In the genomic region with DNA sequence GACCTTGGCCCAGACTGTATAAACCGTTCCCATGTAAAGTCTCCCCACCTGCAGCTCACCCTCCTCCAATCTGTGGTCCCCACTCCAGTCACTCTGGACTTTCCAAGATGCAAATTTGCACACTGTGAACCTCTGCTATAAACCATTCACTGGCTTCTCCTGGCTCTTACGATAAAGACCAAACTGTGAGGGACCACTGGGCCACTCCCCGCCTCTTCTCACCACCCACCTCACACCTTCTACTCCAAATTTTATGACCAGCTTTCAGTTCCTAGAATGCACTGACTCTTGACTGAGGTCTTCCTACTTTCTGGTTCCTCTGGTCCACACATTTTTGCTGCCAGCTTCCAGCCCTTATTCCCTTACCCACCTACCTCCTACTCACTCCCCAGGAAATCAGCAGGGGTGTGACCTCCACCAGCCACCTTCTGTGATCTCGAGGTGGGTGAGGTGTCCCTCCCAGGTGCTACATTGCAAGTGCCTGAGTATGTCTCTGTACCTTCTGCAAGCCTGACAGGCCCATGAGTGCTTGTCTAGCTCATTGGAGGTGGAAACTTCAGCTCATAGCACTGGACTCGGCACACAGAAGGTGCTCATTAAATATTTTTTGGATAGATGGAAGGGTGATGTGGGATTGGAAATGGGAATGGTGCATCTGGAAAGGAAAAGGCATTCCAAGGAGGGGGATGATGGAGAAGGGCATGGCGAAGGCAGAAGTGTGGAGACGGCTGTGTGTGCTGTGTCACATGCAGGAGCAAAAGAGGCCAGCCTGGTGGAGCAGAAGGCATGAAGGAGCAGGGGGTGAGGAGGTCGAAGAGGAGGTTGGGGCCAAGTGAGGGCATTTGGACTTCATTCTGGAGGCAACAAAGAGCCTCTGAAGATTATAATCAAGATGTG, we compare ENCODE assay signal across 14 cellular contexts. TPM values are rescaled to one million over a fixed set of nuclear protein-coding genes. Genes with fewer than 3 reads are reported as not detected.
A peak's percentile ranks its signal among the peaks of the same experiment; 100 is the strongest.
DNase-seq lines count a peak whose midpoint lies in the region; ATAC-seq and TF ChIP-seq lines count a peak whose summit lies in the region.
"Had no signal": no experiment of that assay in that cellular context is flagged by ENCODE, and none has a peak within 500 bp of the region (broad histone marks: within the 10 kb centered on the region; RNA-seq: fewer than 3 reads in every experiment).

No MANE protein-coding gene starts in this region.

- no peaks in the 10 kb centered on the region for H4K20me1 ChIP-seq in Karpas-422 (ENCODE audit: insufficient read depth, low read depth, low read length)

- DNase-seq in GM10248 (ENCODE audit: extremely low spot score) = peak; percentile 60
- DNase-seq in natural killer cell treated with Interleukin-12 subunit alpha and Interleukin-12 subunit beta and Interleukin-15 and Interleukin-18, amount 100 ng/mL, for 72 hours (ENCODE audit: low spot score) = peak; percentile 22
- no peak for DNase-seq in middle frontal gyrus (ENCODE audit: extremely low spot score, low spot score)
- DNase-seq in activated CD4-positive, alpha-beta T cell treated with anti-CD3 and anti-CD28 coated beads, Interleukin-2, amount 10 ng/mL, durations not matched to agents 7 days and 5 days = no peak
- DNase-seq in Karpas-422 = no peak
- DNase-seq: activated CD8-positive, alpha-beta memory T cell treated with anti-CD3 and anti-CD28 coated beads, Interleukin-2, amount 50 U/mL, for 48 hours; NCI-H2107 had no signal

- CTCF ChIA-PET in GM10248 (lab: Yijun Ruan, JAX) = interaction anchor here (1.4 to 3.8 kb wide), 4 partner anchors 8 to 118 kb away, joined by 3 to 18 read pairs (median 6); partner anchors contain the start of gene AHCYL1
- CTCF ChIA-PET in activated CD4-positive, alpha-beta T cell treated with anti-CD3 and anti-CD28 coated beads, Interleukin-2, amount 10 ng/mL, durations not matched to agents 7 days and 5 days (lab: Charles Lee) = interaction anchor here (1.0 to 3.4 kb wide), 5 partner anchors 8 to 118 kb away, joined by 3 to 23 read pairs (median 10); no protein-coding TSS in a partner anchor

- POLR2A ChIA-PET in GM10248 (lab: Yijun Ruan, JAX) = interaction anchor here (0.6 kb wide), 1 partner anchor 12 kb away, joined by 3 read pairs; no protein-coding TSS in a partner anchor
- POLR2A ChIA-PET in activated CD4-positive, alpha-beta T cell treated with anti-CD3 and anti-CD28 coated beads, Interleukin-2, amount 10 ng/mL, durations not matched to agents 7 days and 5 days (lab: Charles Lee) = no interaction called here

- peaks cover 6 to 14% of the 10 kb centered on the region in 2 donors for H3K4me1 Mint-ChIP-seq in natural killer cell treated with Interleukin-12 subunit alpha and Interleukin-12 subunit beta and Interleukin-15 and Interleukin-18, amount 100 ng/mL, for 72 hours (ENCODE audit: low read depth in 2 of 2)
- H3K4me1 Mint-ChIP-seq in activated CD4-positive, alpha-beta T cell treated with anti-CD3 and anti-CD28 coated beads, Interleukin-2, amount 10 ng/mL, durations not matched to agents 7 days and 5 days = peaks cover 9% of the 10 kb centered on the region

- H3K36me3 Mint-ChIP-seq in natural killer cell treated with Interleukin-12 subunit alpha and Interleukin-12 subunit beta and Interleukin-15 and Interleukin-18, amount 100 ng/mL, for 72 hours = no peaks in the 10 kb centered on the region
- no peaks in the 10 kb centered on the region for H3K36me3 Mint-ChIP-seq in activated CD4-positive, alpha-beta T cell treated with anti-CD3 and anti-CD28 coated beads, Interleukin-2, amount 10 ng/mL, durations not matched to agents 7 days and 5 days (ENCODE audit: low read depth)

- H3K9ac ChIP-seq in Karpas-422 (ENCODE audit: low read length) = no peak overlapping the region

- H3K27me3 ChIP-seq in Karpas-422 (ENCODE audit: low read length) = no peaks in the 10 kb centered on the region
- H3K27me3 ChIP-seq: gastroesophageal sphincter had no signal

- no peaks in the 10 kb centered on the region for H3K36me3 ChIP-seq in Karpas-422 (ENCODE audit: insufficient read depth, low read length)
- H3K36me3 ChIP-seq: gastroesophageal sphincter had no signal

- no peak for TF ChIP-seq CTCF in GM10248 (IDR thresholded peaks at IDR 0.05; ENCODE audit: control extremely low read depth, extremely low read depth, low read depth, missing control alignments)

- H3K4me3 ChIP-seq in Karpas-422 (ENCODE audit: low read length) = no peak overlapping the region
- H3K4me3 ChIP-seq: gastroesophageal sphincter, SK-N-MC had no signal

- H3K27me3 Mint-ChIP-seq in natural killer cell treated with Interleukin-12 subunit alpha and Interleukin-12 subunit beta and Interleukin-15 and Interleukin-18, amount 100 ng/mL, for 72 hours = peaks cover 10 to 13% of the 10 kb centered on the region in 2 donors
- peaks cover under 1% of the 10 kb centered on the region for H3K27me3 Mint-ChIP-seq in activated CD4-positive, alpha-beta T cell treated with anti-CD3 and anti-CD28 coated beads, Interleukin-2, amount 10 ng/mL, durations not matched to agents 7 days and 5 days
- H3K27me3 Mint-ChIP-seq: central memory CD8-positive, alpha-beta T cell had no signal

- no peaks in the 10 kb centered on the region for H3K9me3 ChIP-seq in Karpas-422 (ENCODE audit: low read length)
- H3K9me3 ChIP-seq: gastroesophageal sphincter had no signal

- H3K4me1 ChIP-seq in Karpas-422 (ENCODE audit: low read length) = no peaks in the 10 kb centered on the region

- H3K4me2 ChIP-seq in Karpas-422 (ENCODE audit: low read depth, low read length, poor library complexity, severe bottlenecking) = no peak overlapping the region

- no peak overlapping the region for H3K4me3 Mint-ChIP-seq in natural killer cell treated with Interleukin-12 subunit alpha and Interleukin-12 subunit beta and Interleukin-15 and Interleukin-18, amount 100 ng/mL, for 72 hours
- H3K4me3 Mint-ChIP-seq in activated CD4-positive, alpha-beta T cell treated with anti-CD3 and anti-CD28 coated beads, Interleukin-2, amount 10 ng/mL, durations not matched to agents 7 days and 5 days = no peak overlapping the region
- H3K4me3 Mint-ChIP-seq: central memory CD8-positive, alpha-beta T cell had no signal

- H3K9me3 Mint-ChIP-seq in natural killer cell treated with Interleukin-12 subunit alpha and Interleukin-12 subunit beta and Interleukin-15 and Interleukin-18, amount 100 ng/mL, for 72 hours = no peaks in the 10 kb centered on the region
- no peaks in the 10 kb centered on the region for H3K9me3 Mint-ChIP-seq in activated CD4-positive, alpha-beta T cell treated with anti-CD3 and anti-CD28 coated beads, Interleukin-2, amount 10 ng/mL, durations not matched to agents 7 days and 5 days
- H3K9me3 Mint-ChIP-seq: central memory CD8-positive, alpha-beta T cell had no signal

- H3K27ac Mint-ChIP-seq in natural killer cell treated with Interleukin-12 subunit alpha and Interleukin-12 subunit beta and Interleukin-15 and Interleukin-18, amount 100 ng/mL, for 72 hours = no peak overlapping the region
- no peak overlapping the region for H3K27ac Mint-ChIP-seq in activated CD4-positive, alpha-beta T cell treated with anti-CD3 and anti-CD28 coated beads, Interleukin-2, amount 10 ng/mL, durations not matched to agents 7 days and 5 days

- ATAC-seq in GM19025 (IDR thresholded peaks at IDR 0.05; ENCODE audit: low read depth, unreplicated experiment) (peak; percentile 44), HG03469 (IDR thresholded peaks at IDR 0.05; ENCODE audit: unreplicated experiment) (peak; percentile 33)
- ATAC-seq in natural killer cell treated with Interleukin-12 subunit alpha and Interleukin-12 subunit beta and Interleukin-15 and Interleukin-18, amount 100 ng/mL, for 72 hours = peak; percentile 22 to 24

- H3K9me2 ChIP-seq in Karpas-422 (replicated peaks; ENCODE audit: insufficient read depth, low read length) = no peaks in the 10 kb centered on the region

- no peak overlapping the region for H3K27ac ChIP-seq in Karpas-422 (ENCODE audit: low read length)
- H3K27ac ChIP-seq: C4-2B, SK-N-MC, VCaP had no signal

- no peak overlapping the region for H2AFZ ChIP-seq in Karpas-422 (ENCODE audit: low read length)

- no peaks in the 10 kb centered on the region for H3K79me2 ChIP-seq in Karpas-422 (ENCODE audit: low read length)

RNA-seq across cellular contexts. Expression of gene CSF1, which starts 15.6 kb away (rescaled TPM):
- total RNA-seq in natural killer cell treated with Interleukin-12 subunit alpha and Interleukin-12 subunit beta and Interleukin-15 and Interleukin-18, amount 100 ng/mL, for 72 hours = 10 to 100 TPM in 1 of 2 donors, 1 to 10 TPM in 1; 5.6 to 24.1 TPM
- 10 to 100 TPM; 39.5 to 42.4 TPM for total RNA-seq in activated CD4-positive, alpha-beta T cell treated with anti-CD3 and anti-CD28 coated beads, Interleukin-2, amount 10 ng/mL, durations not matched to agents 7 days and 5 days
- total RNA-seq in Karpas-422 (2014; rRNA removed; shearing (Covaris generic); ENCODE audit: low replicate concordance) = 0.07 and 0.29 TPM in 2 replicates

Comparison
In these comparisons a context has a peak if more than half of its experiments do, and no peak if none do; other contexts are left out.
1. DNase-seq: peak in GM10248 (single experiment) and natural killer cell treated with Interleukin-12 subunit alpha and Interleukin-12 subunit beta and Interleukin-15 and Interleukin-18, amount 100 ng/mL, for 72 hours (single experiment); none in middle frontal gyrus (single experiment), activated CD4-positive, alpha-beta T cell treated with anti-CD3 and anti-CD28 coated beads, Interleukin-2, amount 10 ng/mL, durations not matched to agents 7 days and 5 days (single experiment) and Karpas-422 (single experiment).
2. Peak in every context shown above with its lines, with median percentiles within 50 percentile points of each other: ATAC-seq.